In the genomic region with DNA sequence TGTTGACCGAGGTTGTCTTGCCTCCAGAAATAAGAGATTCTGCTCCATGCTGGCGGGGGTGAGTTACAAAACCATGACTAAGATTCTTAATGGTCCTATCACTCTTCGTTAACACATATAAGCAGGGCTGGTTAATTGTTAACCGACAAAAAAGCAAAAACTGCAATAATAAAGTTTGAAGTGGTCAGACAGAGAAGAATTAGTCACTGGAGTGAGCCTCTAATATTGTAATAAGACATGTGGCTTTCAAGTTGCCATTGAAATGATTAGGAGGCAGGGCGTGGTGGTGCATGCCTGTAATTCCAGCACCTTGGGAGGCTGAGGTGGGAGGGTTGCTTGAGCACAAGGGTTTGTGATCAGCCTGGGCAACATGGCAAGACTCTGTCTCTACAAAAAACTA, we compare ENCODE assay signal across 21 cellular contexts.
"Had no signal": no experiment of that assay in that cellular context is flagged by ENCODE, and none has a peak within 500 bp of the region (broad histone marks: within the 10 kb centered on the region; RNA-seq: fewer than 3 reads in every experiment).

No MANE protein-coding gene starts in this region.

- H3K27ac Mint-ChIP-seq: activated naive CD8-positive, alpha-beta T cell; activated T-helper 1 cell treated with anti-CD3 and anti-CD28 coated beads, Interleukin-12 subunit alpha, Interleukin-12 subunit beta, Interleukin-2, Interleukin-4 antibody, amounts not matched to agents 30 ng/mL and 10 ng/mL and 1 ng/mL, durations not matched to agents 14 hours and 24 hours and 36 hours; endodermal cell; natural killer cell treated with Interleukin-12 subunit alpha and Interleukin-12 subunit beta and Interleukin-15 and Interleukin-18, amount 100 ng/mL, for 72 hours; stimulated activated effector memory CD8-positive, alpha-beta T cell treated with anti-CD3 and anti-CD28 coated beads, Interleukin-12 subunit alpha, Interleukin-12 subunit beta, amount 100 ng/mL, for 72 hours had no signal

- DNase-seq: activated CD4-positive, alpha-beta T cell treated with anti-CD3 and anti-CD28 coated beads for 1 hour; activated CD4-positive, alpha-beta T cell treated with anti-CD3 and anti-CD28 coated beads, Interleukin-2, amount 50 U/mL, for 4 hours; activated gamma-delta T cell treated with Interleukin-2 at 50 U/mL for 16 hours; amniotic stem cell; body of pancreas; caudate nucleus; dorsolateral prefrontal cortex; endodermal cell; foreskin melanocyte; kidney; pancreas; stimulated activated CD4-positive, alpha-beta T cell treated with anti-CD3 and anti-CD28 coated beads, Interleukin-4, amount 100 ng/mL, for 24 hours; stomach; SW 1271; WERI-Rb-1 had no signal

- H3K9me3 ChIP-seq: body of pancreas, neutrophil, pancreas, stomach had no signal

- FAIRE-seq: kidney, pancreas had no signal

- H3K4me1 ChIP-seq: body of pancreas, pancreas, stomach had no signal

- H3K4me3 Mint-ChIP-seq: activated naive CD8-positive, alpha-beta T cell; activated T-helper 1 cell treated with anti-CD3 and anti-CD28 coated beads, Interleukin-12 subunit alpha, Interleukin-12 subunit beta, Interleukin-2, Interleukin-4 antibody, amounts not matched to agents 30 ng/mL and 10 ng/mL and 1 ng/mL, durations not matched to agents 14 hours and 24 hours and 36 hours; endodermal cell; natural killer cell treated with Interleukin-12 subunit alpha and Interleukin-12 subunit beta and Interleukin-15 and Interleukin-18, amount 100 ng/mL, for 72 hours; stimulated activated effector memory CD8-positive, alpha-beta T cell treated with anti-CD3 and anti-CD28 coated beads, Interleukin-12 subunit alpha, Interleukin-12 subunit beta, amount 100 ng/mL, for 72 hours had no signal

- H3K36me3 ChIP-seq: neutrophil, pancreas, WERI-Rb-1 had no signal

- H3K27me3 ChIP-seq: body of pancreas, neutrophil, pancreas, stomach had no signal

- H3K4me1 Mint-ChIP-seq: stimulated activated effector memory CD8-positive, alpha-beta T cell treated with anti-CD3 and anti-CD28 coated beads, Interleukin-12 subunit alpha, Interleukin-12 subunit beta, amount 100 ng/mL, for 72 hours had no signal

- H3K4me3 ChIP-seq: body of pancreas, dorsolateral prefrontal cortex, pancreas, stomach had no signal

- H3K36me3 Mint-ChIP-seq: activated naive CD8-positive, alpha-beta T cell; stimulated activated effector memory CD8-positive, alpha-beta T cell treated with anti-CD3 and anti-CD28 coated beads, Interleukin-12 subunit alpha, Interleukin-12 subunit beta, amount 100 ng/mL, for 72 hours had no signal

- H3K27ac ChIP-seq: body of pancreas, dorsolateral prefrontal cortex, epithelial cell of prostate, neutrophil, pancreas, stomach, WERI-Rb-1 had no signal

- H3K9me3 Mint-ChIP-seq: activated T-helper 1 cell treated with anti-CD3 and anti-CD28 coated beads, Interleukin-12 subunit alpha, Interleukin-12 subunit beta, Interleukin-2, Interleukin-4 antibody, amounts not matched to agents 30 ng/mL and 10 ng/mL and 1 ng/mL, durations not matched to agents 14 hours and 24 hours and 36 hours had no signal
